ENCODE assay signal across 1 cellular context in genomic region chr3:122515856-122516255, GRCh38.
TF ChIP-seq lines count a peak whose summit lies in the region.

No MANE protein-coding gene starts in this region.

TF ChIP-seq in liver, 16 proteins besides CTCF, POLR2A, EP300 and RAD21 (continued from another document):
- TF ChIP-seq REST (IDR thresholded peaks at IDR 0.05) (no peak), RXRA (IDR thresholded peaks at IDR 0.05) (peak in 1 of 2 donors; percentile 41), GABPA (IDR thresholded peaks at IDR 0.05 in 1 of 2, conservative IDR thresholded peaks at IDR 0.05 in 1 of 2) (no peak), ZBTB33 (IDR thresholded peaks at IDR 0.05) (no peak)
